ENCODE assay signal across 8 cellular contexts in genomic region chr1:2585318-2586092, GRCh38. TPM values are rescaled to one million over a fixed set of nuclear protein-coding genes. Genes with fewer than 3 reads are reported as not detected.
DNase-seq lines count a peak whose midpoint lies in the region; ATAC-seq and TF ChIP-seq lines count a peak whose summit lies in the region.

No MANE protein-coding gene starts in this region.

- peak overlapping the region; percentile 95 for H3K4me3 Mint-ChIP-seq in activated naive CD8-positive, alpha-beta T cell treated with anti-CD3 and anti-CD28 coated beads, Interleukin-2, amount 10 ng/mL, durations not matched to agents 7 days and 5 days

- H3K27me3 Mint-ChIP-seq in activated naive CD8-positive, alpha-beta T cell treated with anti-CD3 and anti-CD28 coated beads, Interleukin-2, amount 10 ng/mL, durations not matched to agents 7 days and 5 days: no peaks in the 10 kb centered on the region

- TF ChIP-seq POLR2A in uterus (IDR thresholded peaks at IDR 0.05): peak; percentile 41 to 71

- POLR2A ChIA-PET in activated naive CD8-positive, alpha-beta T cell treated with anti-CD3 and anti-CD28 coated beads, Interleukin-2, amount 10 ng/mL, durations not matched to agents 7 days and 5 days (lab: Charles Lee): interaction anchor here (0.6 to 7.8 kb wide), 23 partner anchors 8 to 1643 kb away, joined by 3 to 231 read pairs (median 4); partner anchors contain the start of genes MORN1, PANK4, PEX10 and RER1

- TF ChIP-seq CTCF in AG10803 (conservative IDR thresholded peaks at IDR 0.05; ENCODE audit: low read length) (no peak), uterus (IDR thresholded peaks at IDR 0.05) (peak in 1 of 4 experiments; percentile 4)

- ATAC-seq in GM18870 (IDR thresholded peaks at IDR 0.05; ENCODE audit: unreplicated experiment): peak; percentile 50
- peak; percentile 57 for ATAC-seq in activated naive CD8-positive, alpha-beta T cell treated with anti-CD3 and anti-CD28 coated beads, Interleukin-2, amount 10 ng/mL, durations not matched to agents 7 days and 5 days (ENCODE audit: low read depth)

- H3K27ac ChIP-seq in uterus: peak overlapping the region; percentile 95 to 98

- H3K9me3 Mint-ChIP-seq in activated naive CD8-positive, alpha-beta T cell treated with anti-CD3 and anti-CD28 coated beads, Interleukin-2, amount 10 ng/mL, durations not matched to agents 7 days and 5 days: no peaks in the 10 kb centered on the region

- H3K36me3 Mint-ChIP-seq in activated naive CD8-positive, alpha-beta T cell treated with anti-CD3 and anti-CD28 coated beads, Interleukin-2, amount 10 ng/mL, durations not matched to agents 7 days and 5 days: peaks cover 2% of the 10 kb centered on the region

- H3K9me3 ChIP-seq in uterus: no peaks in the 10 kb centered on the region

- intact Hi-C loops in cardiac septum (cut with DNase I) (loop anchor here (2.0 to 10.0 kb wide), 5 partner anchors 37 to 1039 kb away; partner anchors contain the start of genes PANK4, PEX10 and TPRG1L), posterior cingulate gyrus (cut with DNase I) (loop anchor here (1.0 to 10.0 kb wide), 6 partner anchors 37 to 381 kb away; partner anchors contain the start of genes MORN1, PANK4, PEX10 and RER1), uterus (cut with DNase I; ENCODE audit: low total_unique reads) (loop anchor here (10.0 kb wide), 1 partner anchor 1059 kb away; no protein-coding TSS in a partner anchor)

- peaks cover 0 to 4% of the 10 kb centered on the region in 2 donors for H3K4me1 ChIP-seq in uterus

- no peaks in the 10 kb centered on the region for H3K27me3 ChIP-seq in uterus

- H3K27ac Mint-ChIP-seq in activated naive CD8-positive, alpha-beta T cell treated with anti-CD3 and anti-CD28 coated beads, Interleukin-2, amount 10 ng/mL, durations not matched to agents 7 days and 5 days: peak overlapping the region; percentile 96

- peaks cover 32% of the 10 kb centered on the region for H3K4me1 Mint-ChIP-seq in activated naive CD8-positive, alpha-beta T cell treated with anti-CD3 and anti-CD28 coated beads, Interleukin-2, amount 10 ng/mL, durations not matched to agents 7 days and 5 days

- H3K4me3 ChIP-seq in AG10803 (ENCODE audit: low read length): peak overlapping the region; percentile 83
- peak overlapping the region; percentile 70 to 90 for H3K4me3 ChIP-seq in uterus

- no peaks in the 10 kb centered on the region for H3K36me3 ChIP-seq in uterus

- DNase-seq in AG10803 (ENCODE audit: low read depth): peak; percentile 42
- DNase-seq in HK-2 (ENCODE audit: unreplicated experiment): peak; percentile 38
- DNase-seq in SKM-1 treated with dmso at 0.1 percent for 144 hours (lab: John Stamatoyannopoulos, UW; ENCODE audit: unreplicated experiment): peak; percentile 83
- peak; percentile 81 for DNase-seq in activated naive CD8-positive, alpha-beta T cell treated with anti-CD3 and anti-CD28 coated beads, Interleukin-2, amount 10 ng/mL, durations not matched to agents 7 days and 5 days
- DNase-seq in cardiac septum (ENCODE audit: low spot score): peak; percentile 85
- peak in 8 of 10 donors; percentile 24 to 92 (median 52) for DNase-seq in posterior cingulate gyrus
- peak; percentile 65 to 77 for DNase-seq in uterus

RNA-seq across cellular contexts. Expression of gene PRXL2B, which starts 1.1 kb away (rescaled TPM):
- 10 to 100 TPM; 37.3 to 37.6 TPM for total RNA-seq in activated naive CD8-positive, alpha-beta T cell treated with anti-CD3 and anti-CD28 coated beads, Interleukin-2, amount 10 ng/mL, durations not matched to agents 7 days and 5 days
- total RNA-seq in cardiac septum: 3.4 TPM
- 10 to 100 TPM in 2 of 4 donors, 1 to 10 TPM in 1, under 1 TPM in 1; 0.51 to 20.5 (median 13.2) TPM for total RNA-seq in uterus

RNA-seq across cellular contexts. Expression of gene TNFRSF14, which starts 29.3 kb away (rescaled TPM):
- 100 to 1,000 TPM; 131 to 134 TPM for total RNA-seq in activated naive CD8-positive, alpha-beta T cell treated with anti-CD3 and anti-CD28 coated beads, Interleukin-2, amount 10 ng/mL, durations not matched to agents 7 days and 5 days
- 13.8 TPM for total RNA-seq in cardiac septum
- 100 to 1,000 TPM in 1 of 4 donors, 10 to 100 TPM in 3; 17.5 to 102 (median 47.7) TPM for total RNA-seq in uterus

RNA-seq across cellular contexts. Expression of gene MMEL1, which starts 47.3 kb away (rescaled TPM):
- 1 to 10 TPM; 3.0 to 4.1 TPM for total RNA-seq in activated naive CD8-positive, alpha-beta T cell treated with anti-CD3 and anti-CD28 coated beads, Interleukin-2, amount 10 ng/mL, durations not matched to agents 7 days and 5 days
- total RNA-seq in cardiac septum (not detected), uterus (1 to 10 TPM in 2 of 4 donors, not detected in 2; 2.6 to 4.8 TPM)

RNA-seq across cellular contexts. Expression of gene HES5, which starts 55.4 kb away (rescaled TPM):
- total RNA-seq in activated naive CD8-positive, alpha-beta T cell treated with anti-CD3 and anti-CD28 coated beads, Interleukin-2, amount 10 ng/mL, durations not matched to agents 7 days and 5 days: not detected
- 2.0 TPM for total RNA-seq in cardiac septum
- 1 to 10 TPM in 2 of 4 donors, under 1 TPM in 1, not detected in 1; 0.34 to 2.8 (median 1.8) TPM for total RNA-seq in uterus

RNA-seq across cellular contexts. Expression of gene PANK4, which starts 59.1 kb away (rescaled TPM):
- total RNA-seq in activated naive CD8-positive, alpha-beta T cell treated with anti-CD3 and anti-CD28 coated beads, Interleukin-2, amount 10 ng/mL, durations not matched to agents 7 days and 5 days: 10 to 100 TPM; 86.5 to 88.9 TPM
- total RNA-seq in cardiac septum (37.1 TPM), uterus (10 to 100 TPM; 29.2 to 43.9 (median 33.6) TPM)

Comparison
In these comparisons a context has a peak if more than half of its experiments do, and no peak if none do; other contexts are left out.
1. Peak in every context shown above with its lines: DNase-seq, ATAC-seq, H3K4me3 ChIP-seq and H3K27ac ChIP-seq.